3 cellular contexts compared by ENCODE assay signal in genomic region chrX:31962256-31962655, GRCh38.
A peak's percentile ranks its signal among the peaks of the same experiment; 100 is the strongest.
TF ChIP-seq lines count a peak whose summit lies in the region.

No MANE protein-coding gene starts in this region.

TF ChIP-seq in A549, 52 proteins besides CTCF, POLR2A, EP300 and RAD21:
- TF ChIP-seq NFE2L2 (conservative IDR thresholded peaks at IDR 0.05; ENCODE audit: low read length) (no peak), MAFK (IDR thresholded peaks at IDR 0.05; ENCODE audit: partially characterized antibody) (peak; percentile 18), ZSCAN20 (CRISPR knock-in tag; IDR thresholded peaks at IDR 0.05) (no peak)

TF ChIP-seq in IMR-90, 13 proteins besides CTCF, POLR2A, EP300 and RAD21:
- TF ChIP-seq RCOR1 (IDR thresholded peaks at IDR 0.05; ENCODE audit: insufficient replicate concordance, low read length) (no peak), MAFK (IDR thresholded peaks at IDR 0.05; ENCODE audit: low read depth, low read length) (peak; percentile 53), USF2 (IDR thresholded peaks at IDR 0.05; ENCODE audit: low read depth, low read length) (no peak)

TF ChIP-seq in K562, 482 proteins besides CTCF, POLR2A, EP300 and RAD21:
- TF ChIP-seq DEAF1 (CRISPR knock-in tag; IDR thresholded peaks at IDR 0.05) (no peak), TGIF2 (CRISPR knock-in tag; IDR thresholded peaks at IDR 0.05) (no peak), FOXA1 (IDR thresholded peaks at IDR 0.05; ENCODE audit: borderline replicate concordance) (no peak), KAT2B (IDR thresholded peaks at IDR 0.05; ENCODE audit: low read depth, low read length) (no peak), ZNF316 (IDR thresholded peaks at IDR 0.05) (peak; percentile 29), CEBPG (CRISPR knock-in tag; IDR thresholded peaks at IDR 0.05) (no peak), CEBPG (tag; conservative IDR thresholded peaks at IDR 0.05 in 1 of 2, IDR thresholded peaks at IDR 0.05 in 1 of 2) (no peak), RNF2 (IDR thresholded peaks at IDR 0.05) (no peak), MAFK (IDR thresholded peaks at IDR 0.05; ENCODE audit: low read length) (0 out of 2 replicates have a peak, but pooled peaks have one; percentile 14)
TF ChIP-seq in K562: peak in this region for 2.
